Comparison of ENCODE assay signal across 27 cellular contexts in the genomic region with DNA sequence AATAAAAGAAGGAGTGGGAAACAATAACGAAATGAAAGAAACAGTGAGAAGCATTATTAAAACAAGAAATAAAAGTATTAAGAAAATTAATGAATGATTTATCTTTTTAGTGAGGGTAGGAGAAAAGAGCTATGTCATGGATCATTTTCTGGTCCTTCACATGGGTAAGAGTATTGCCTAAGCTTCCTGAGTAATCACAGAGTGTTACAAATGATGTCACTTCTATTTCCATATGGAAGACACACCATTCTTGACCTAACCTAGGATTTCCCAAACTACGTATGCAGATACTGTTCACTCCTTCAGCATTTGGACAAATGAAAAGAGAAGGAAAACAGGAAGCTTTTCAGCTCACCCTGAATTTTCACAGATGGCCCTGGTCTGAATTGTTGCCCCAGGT. TPM values are rescaled to one million over a fixed set of nuclear protein-coding genes. Genes with fewer than 3 reads are reported as not detected.
"Had no signal": no experiment of that assay in that cellular context is flagged by ENCODE, and none has a peak within 500 bp of the region (broad histone marks: within the 10 kb centered on the region; RNA-seq: fewer than 3 reads in every experiment).

No MANE protein-coding gene starts in this region.

- H3K9me3 ChIP-seq: lower lobe of right lung, sigmoid colon, spleen, testis, uterus had no signal

- H3K36me3 ChIP-seq: lower lobe of right lung, neural progenitor cell, sigmoid colon, spleen, uterus had no signal

- H3K4me1 ChIP-seq: neural progenitor cell, testis, uterus had no signal

- ATAC-seq: activated CD4-positive, CD25-positive, alpha-beta regulatory T cell treated with anti-CD3 and anti-CD28 coated beads, Interleukin-2, amount 50 U/mL, for 24 hours; activated CD8-positive, alpha-beta memory T cell treated with anti-CD3 and anti-CD28 coated beads, Interleukin-2, amount 10 ng/mL, durations not matched to agents 7 days and 5 days; activated CD8-positive, alpha-beta T cell treated with anti-CD3 and anti-CD28 coated beads for 36 hours; left lobe of liver; lower lobe of right lung; naive thymus-derived CD8-positive, alpha-beta T cell had no signal

- H3K27me3 ChIP-seq: testis had no signal

- H3K27ac ChIP-seq: hepatocyte, lower lobe of right lung, neural progenitor cell, sigmoid colon, testis, uterus, VCaP had no signal

- H3K4me3 ChIP-seq: hepatocyte, lower lobe of right lung, neural progenitor cell, sigmoid colon, spleen, testis, uterus had no signal

- DNase-seq: activated CD4-positive, alpha-beta T cell treated with anti-CD3 and anti-CD28 coated beads, Interleukin-2, amount 10 ng/mL, durations not matched to agents 7 days and 5 days; activated CD8-positive, alpha-beta memory T cell treated with anti-CD3 and anti-CD28 coated beads, Interleukin-2, amount 10 ng/mL, durations not matched to agents 7 days and 5 days; activated CD8-positive, alpha-beta T cell treated with anti-CD3 and anti-CD28 coated beads for 36 hours; activated effector memory CD4-positive, alpha-beta T cell treated with anti-CD3 and anti-CD28 coated beads, Interleukin-2, amount 50 U/mL, for 16 hours; activated naive CD4-positive, alpha-beta T cell treated with anti-CD3 and anti-CD28 coated beads, Interleukin-2, amount 10 ng/mL, durations not matched to agents 7 days and 5 days; activated T-cell treated with anti-CD3 and anti-CD28 coated beads for 4 hours; caudate nucleus; dermis blood vessel endothelial cell; effector CD8-positive, alpha-beta T cell; foreskin melanocyte; immature natural killer cell; lower lobe of right lung; naive thymus-derived CD8-positive, alpha-beta T cell; posterior cingulate gyrus; sigmoid colon; spleen; stimulated activated CD4-positive, alpha-beta T cell treated with anti-CD3 and anti-CD28 coated beads, Interleukin-4, amount 100 ng/mL, for 1 hour; stimulated activated naive CD4-positive, alpha-beta T cell; testis; trophoblast cell; uterus had no signal

RNA-seq across cellular contexts. Expression of gene TSLP, which starts 3.3 kb away (rescaled TPM):
- total RNA-seq: T-helper 2 cell treated with Interferon-gamma antibody and Interleukin-4, amounts not matched to agents 100 ng/mL and 5 ng/mL, for 36 hours had no signal
